ENCODE assay signal across 21 cellular contexts in genomic region chr5:172942556-172942955, GRCh38. TPM values are rescaled to one million over a fixed set of nuclear protein-coding genes. Genes with fewer than 3 reads are reported as not detected.
DNase-seq lines count a peak whose midpoint lies in the region; ATAC-seq and TF ChIP-seq lines count a peak whose summit lies in the region.
"Had no signal": no experiment of that assay in that cellular context is flagged by ENCODE, and none has a peak within 500 bp of the region (broad histone marks: within the 10 kb centered on the region; RNA-seq: fewer than 3 reads in every experiment).

No MANE protein-coding gene starts in this region.

- H3K36me3 ChIP-seq in GM23248 (ENCODE audit: low read depth) (no peaks in the 10 kb centered on the region; the same call in 1 of the 2 replicates), SJSA1 (peaks cover 58% of the 10 kb centered on the region), smooth muscle cell (ENCODE audit: low read depth) (peaks cover 2% of the 10 kb centered on the region), Caco-2 (ENCODE audit: control insufficient read depth, insufficient read depth, low read length) (peaks cover 2% of the 10 kb centered on the region)

- H3F3A ChIP-seq in GM23248 (ENCODE audit: insufficient read depth) (peaks cover 29% of the 10 kb centered on the region), smooth muscle cell (ENCODE audit: low read depth) (peaks cover 8% of the 10 kb centered on the region)

- no peaks in the 10 kb centered on the region for H4K20me1 ChIP-seq in GM23248 (ENCODE audit: insufficient read depth)
- H4K20me1 ChIP-seq in smooth muscle cell (ENCODE audit: low read depth) = no peaks in the 10 kb centered on the region

- CTCF ChIA-PET in Caco-2 (lab: Charles Lee) = interaction anchor here (0.6 kb wide), 1 partner anchor 16 kb away, joined by 3 read pairs; no protein-coding TSS in a partner anchor

- peak overlapping the region; percentile 95 for H3K27ac ChIP-seq in GM23248
- peak overlapping the region; percentile 98 for H3K27ac ChIP-seq in SJSA1
- peak overlapping the region; percentile 91 for H3K27ac ChIP-seq in smooth muscle cell (ENCODE audit: low read depth)
- H3K27ac ChIP-seq: coronary artery, testis had no signal

- H3K27me3 ChIP-seq in GM23248 (replicated peaks; ENCODE audit: insufficient read depth) (no peaks in the 10 kb centered on the region), SJSA1 (replicated peaks) (no peaks in the 10 kb centered on the region), smooth muscle cell (ENCODE audit: low read depth) (no peaks in the 10 kb centered on the region), Caco-2 (replicated peaks; ENCODE audit: control insufficient read depth, insufficient read depth, low read length) (no peaks in the 10 kb centered on the region)
- H3K27me3 ChIP-seq: testis had no signal

- DNase-seq in GM23248 = no peak
- no peak for DNase-seq in SJSA1 (ENCODE audit: low read depth in 1 of 2, low spot score in 2 of 2)
- DNase-seq in glutamatergic neuron = no peak
- DNase-seq in smooth muscle cell (lab: John Stamatoyannopoulos, UW; ENCODE audit: unreplicated experiment) = no peak
- no peak for DNase-seq in NCI-H1417 treated with DMSO at 0.1 percent for 48 hours (lab: John Stamatoyannopoulos, UW)
- DNase-seq in Caco-2 = no peak
- DNase-seq: activated B cell treated with CpG ODN at 0.5 μM for 24 hours; activated naive CD4-positive, alpha-beta T cell treated with anti-CD3 and anti-CD28 coated beads, Interleukin-2, amount 50 U/mL, for 16 hours; activated T-cell treated with anti-CD3 and anti-CD28 coated beads, Interleukin-2, amount 50 U/mL, for 48 hours; AML-193; Calu3; midbrain; NCI-H187; NCI-H774; SIG-M5; testis had no signal

- peaks cover 31% of the 10 kb centered on the region for H3K4me1 ChIP-seq in GM23248 (ENCODE audit: insufficient read depth)
- H3K4me1 ChIP-seq in SJSA1 (replicated peaks) = peaks cover 72% of the 10 kb centered on the region
- no peaks in the 10 kb centered on the region for H3K4me1 ChIP-seq in smooth muscle cell (ENCODE audit: low read depth)
- no peaks in the 10 kb centered on the region for H3K4me1 ChIP-seq in Caco-2
- H3K4me1 ChIP-seq: testis had no signal

- no peaks in the 10 kb centered on the region for H3K9me2 ChIP-seq in GM23248 (ENCODE audit: insufficient read depth)

- TF ChIP-seq CTCF in glutamatergic neuron (IDR thresholded peaks at IDR 0.05; ENCODE audit: partially characterized antibody, unreplicated experiment) = no peak
- no peak for TF ChIP-seq CTCF in smooth muscle cell (IDR thresholded peaks at IDR 0.05; ENCODE audit: borderline replicate concordance, insufficient read depth, poor library complexity, severe bottlenecking)
- TF ChIP-seq CTCF in Caco-2 (IDR thresholded peaks at IDR 0.05; ENCODE audit: insufficient read depth in 1 of 2, low read depth in 1 of 2, low read length in 1 of 2, severe bottlenecking in 1 of 2, unreplicated experiment in 1 of 2) = no peak

- H3K9me3 ChIP-seq in GM23248 (ENCODE audit: low read depth) = no peaks in the 10 kb centered on the region
- H3K9me3 ChIP-seq in SJSA1 (replicated peaks) = no peaks in the 10 kb centered on the region
- H3K9me3 ChIP-seq in smooth muscle cell (replicated peaks; ENCODE audit: low read depth) = no peaks in the 10 kb centered on the region
- no peaks in the 10 kb centered on the region for H3K9me3 ChIP-seq in Caco-2
- H3K9me3 ChIP-seq: testis had no signal

- BruUV-seq in Caco-2 (replicated peaks; lab: Mats Ljungman, UMichigan) = no TSS peak

- H3K9me3 Mint-ChIP-seq in glutamatergic neuron (ENCODE audit: unreplicated experiment) = peaks cover 20% of the 10 kb centered on the region
- H3K9me3 Mint-ChIP-seq in Caco-2 (ENCODE audit: unreplicated experiment) = no peaks in the 10 kb centered on the region
- H3K9me3 Mint-ChIP-seq: activated B cell treated with CpG ODN at 0.5 μM for 24 hours, neural crest cell had no signal

- H3K36me3 Mint-ChIP-seq in glutamatergic neuron (ENCODE audit: unreplicated experiment) (peaks cover 8% of the 10 kb centered on the region), Caco-2 (ENCODE audit: insufficient read depth, unreplicated experiment) (peaks cover 55% of the 10 kb centered on the region)

- WGBS in GM23248 (ENCODE audit: low coverage in 1 of 2, low lambda C conversion rate in 2 of 2, missing lambda C conversion rate in 2 of 2), 2 experiments = 95 to 98% methylated on average over 11 of the region's 11 CpGs
- 83% methylated on average over 11 of the region's 11 CpGs for WGBS in smooth muscle cell (ENCODE audit: low lambda C conversion rate)

- in situ Hi-C loops in GM23248 (cut with MboI) = loop anchor here (25.0 kb wide), 1 partner anchor 480 kb away; the partner anchor contains the start of gene SH3PXD2B

- H3K4me3 ChIP-seq in GM23248 (no peak overlapping the region), SJSA1 (no peak overlapping the region), smooth muscle cell (no peak overlapping the region), Caco-2 (ENCODE audit: low read depth, low read length) (no peak overlapping the region)
- H3K4me3 ChIP-seq: coronary artery, testis had no signal

- H3K27ac Mint-ChIP-seq in glutamatergic neuron (ENCODE audit: unreplicated experiment) = peak overlapping the region; percentile 92
- H3K27ac Mint-ChIP-seq in Caco-2 (ENCODE audit: unreplicated experiment) = no peak overlapping the region
- H3K27ac Mint-ChIP-seq: activated B cell treated with CpG ODN at 0.5 μM for 24 hours had no signal

- H3K4me1 Mint-ChIP-seq in glutamatergic neuron (ENCODE audit: low read depth, unreplicated experiment) (peaks cover 32% of the 10 kb centered on the region), Caco-2 (ENCODE audit: low read depth, unreplicated experiment) (no peaks in the 10 kb centered on the region)
- H3K4me1 Mint-ChIP-seq: activated B cell treated with CpG ODN at 0.5 μM for 24 hours had no signal

- 0 out of 2 replicates have a peak, but pooled peaks cover 7% of the 10 kb centered on the region for H3K79me2 ChIP-seq in GM23248 (ENCODE audit: insufficient read depth)
- no peaks in the 10 kb centered on the region for H3K79me2 ChIP-seq in smooth muscle cell (ENCODE audit: low read depth)

- H2AFZ ChIP-seq in GM23248 = no peak overlapping the region
- H2AFZ ChIP-seq in smooth muscle cell (ENCODE audit: low read depth) = no peak overlapping the region

- no peak overlapping the region for H3K4me3 Mint-ChIP-seq in glutamatergic neuron (ENCODE audit: unreplicated experiment)
- H3K4me3 Mint-ChIP-seq in Caco-2 (ENCODE audit: unreplicated experiment) = no peak overlapping the region
- H3K4me3 Mint-ChIP-seq: activated B cell treated with CpG ODN at 0.5 μM for 24 hours, neural crest cell had no signal

- POLR2A ChIA-PET in Caco-2 (lab: Charles Lee) = no interaction called here

- peaks cover 21% of the 10 kb centered on the region for H3K27me3 Mint-ChIP-seq in glutamatergic neuron (ENCODE audit: unreplicated experiment)
- no peaks in the 10 kb centered on the region for H3K27me3 Mint-ChIP-seq in Caco-2 (ENCODE audit: insufficient read depth, unreplicated experiment)
- H3K27me3 Mint-ChIP-seq: activated B cell treated with CpG ODN at 0.5 μM for 24 hours had no signal

- no peak overlapping the region for H3K4me2 ChIP-seq in GM23248 (ENCODE audit: unreplicated experiment)
- H3K4me2 ChIP-seq in smooth muscle cell = peak overlapping the region; percentile 65

- no peak for ATAC-seq in GM21825 (IDR thresholded peaks at IDR 0.05; ENCODE audit: unreplicated experiment)
- no peak for ATAC-seq in HG03442 (IDR thresholded peaks at IDR 0.05; ENCODE audit: unreplicated experiment)
- ATAC-seq: HepG2 had no signal

- peak overlapping the region; percentile 79 for H3K9ac ChIP-seq in GM23248
- no peak overlapping the region for H3K9ac ChIP-seq in smooth muscle cell (ENCODE audit: low read depth)

- intact Hi-C loops in Caco-2 (cut with micrococcal nuclease; ENCODE audit: unreplicated experiment) = no loop called here

RNA-seq across cellular contexts. Expression of gene RPL26L1, which starts 16.7 kb away (rescaled TPM):
- total RNA-seq in GM23248 (2014; rRNA removed; shearing (Covaris generic)) = 24.3 and 30.7 TPM in 2 replicates
- polyA plus RNA-seq in GM23248 (2016; fragmentation: Nextera tagmentation; extraction: Ambion mirVana) (102 and 104 TPM in 2 replicates), smooth muscle cell (83.0 and 99.6 TPM in 2 replicates)
- 167 and 184 TPM in 2 replicates for total RNA-seq in SJSA1 (2014; rRNA removed; shearing (Covaris generic))
- total RNA-seq in glutamatergic neuron (ENCODE audit: unreplicated experiment) (50.6 TPM), smooth muscle cell (75.5 and 83.2 TPM in 2 replicates), Caco-2 (2022) (42.1 and 43.8 TPM in 2 replicates)

RNA-seq across cellular contexts. Expression of gene ATP6V0E1, which starts 41.0 kb away (rescaled TPM):
- total RNA-seq in GM23248 (2014; rRNA removed; shearing (Covaris generic)) = 175 and 204 TPM in 2 replicates
- polyA plus RNA-seq in GM23248 (2016; fragmentation: Nextera tagmentation; extraction: Ambion mirVana) (675 and 702 TPM in 2 replicates), smooth muscle cell (431 and 445 TPM in 2 replicates)
- total RNA-seq in SJSA1 (2014; rRNA removed; shearing (Covaris generic)) = 286 and 291 TPM in 2 replicates
- total RNA-seq in glutamatergic neuron (ENCODE audit: unreplicated experiment) (95.3 TPM), smooth muscle cell (201 and 247 TPM in 2 replicates), Caco-2 (2022) (205 and 216 TPM in 2 replicates)
